1 cellular context compared by ENCODE assay signal in genomic region chr12:50400638-50401382, GRCh38.
TF ChIP-seq lines count a peak whose summit lies in the region.

TSS of gene LARP4 (plus strand) at chr12:50400885. CDS start at chr12:50401011, 126 bp downstream.

TF ChIP-seq in HepG2, 621 proteins besides CTCF, POLR2A, EP300 and RAD21 (continued from another document):
- TF ChIP-seq ARID4A (CRISPR knock-in tag; IDR thresholded peaks at IDR 0.05; ENCODE audit: borderline replicate concordance) = peak; percentile 98
- no peak for TF ChIP-seq ZNF510 (CRISPR knock-in tag; IDR thresholded peaks at IDR 0.05; ENCODE audit: low read depth)
- TF ChIP-seq CBX5 (CRISPR knock-in tag; IDR thresholded peaks at IDR 0.05; ENCODE audit: borderline replicate concordance) = peak; percentile 34; the same call in 1 of the 2 replicates
